In the genomic region with DNA sequence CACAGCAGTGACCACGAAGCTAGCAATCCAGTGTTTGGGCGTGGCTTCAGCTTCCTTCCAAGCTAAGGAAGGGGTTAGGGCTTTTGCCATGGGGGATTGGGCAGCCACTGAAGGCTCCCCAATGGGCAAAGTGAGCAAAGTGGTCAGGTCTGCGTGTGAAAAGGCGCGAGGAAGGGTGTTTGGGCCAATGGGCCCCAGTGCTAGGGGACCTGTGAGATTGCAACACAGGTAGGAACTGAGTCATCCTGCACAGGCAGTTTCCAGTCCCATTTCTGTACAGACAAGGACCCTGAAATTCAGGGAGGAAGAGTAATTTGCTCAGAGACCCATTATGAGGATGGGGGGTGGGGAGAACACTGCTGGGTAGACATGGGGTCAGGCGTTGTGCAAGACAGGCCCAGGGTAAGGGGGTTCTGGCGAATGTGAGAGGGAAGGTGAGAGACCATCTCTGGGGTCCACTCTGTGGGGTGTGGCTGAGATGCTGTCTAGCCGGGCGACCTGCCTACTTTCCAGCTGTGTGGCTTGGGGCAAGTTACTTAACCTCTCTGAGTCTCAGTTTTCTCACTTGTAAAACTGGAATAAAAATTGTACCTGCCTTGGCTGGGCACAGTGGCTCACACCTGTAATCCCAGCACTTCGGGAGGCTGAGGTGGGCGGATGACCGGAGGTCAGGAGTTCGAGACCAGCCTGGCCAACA, we compare ENCODE assay signal across 18 cellular contexts. TPM values are rescaled to one million over a fixed set of nuclear protein-coding genes. Genes with fewer than 3 reads are reported as not detected.
DNase-seq lines count a peak whose midpoint lies in the region; ATAC-seq and TF ChIP-seq lines count a peak whose summit lies in the region.
"Had no signal": no experiment of that assay in that cellular context is flagged by ENCODE, and none has a peak within 500 bp of the region (broad histone marks: within the 10 kb centered on the region; RNA-seq: fewer than 3 reads in every experiment).

No MANE protein-coding gene starts in this region.

- no peak for TF ChIP-seq POLR2A in NB4 (IDR thresholded peaks at IDR 0.05; ENCODE audit: extremely low read depth, insufficient read length)

- no peaks in the 10 kb centered on the region for H3K36me3 Mint-ChIP-seq in activated naive CD4-positive, alpha-beta T cell treated with anti-CD3 and anti-CD28 coated beads, Interleukin-2, amount 50 U/mL, for 72 hours
- H3K36me3 Mint-ChIP-seq in stimulated activated effector memory CD8-positive, alpha-beta T cell treated with anti-CD3 and anti-CD28 coated beads, Interleukin-12 subunit alpha, Interleukin-12 subunit beta, amount 100 ng/mL, for 72 hours = peaks cover 89% of the 10 kb centered on the region
- peaks cover 0 to 10% (median 5%) of the 10 kb centered on the region in 5 donors for H3K36me3 Mint-ChIP-seq in naive thymus-derived CD4-positive, alpha-beta T cell

- H3K27ac ChIP-seq in naive thymus-derived CD4-positive, alpha-beta T cell (ENCODE audit: low read depth, low read length) = no peak overlapping the region
- H3K27ac ChIP-seq: heart left ventricle, KMS-11 had no signal

- POLR2A ChIA-PET in naive thymus-derived CD4-positive, alpha-beta T cell (lab: Charles Lee) = interaction anchor here (0.7 kb wide), 1 partner anchor 424 kb away, joined by 4 read pairs; no protein-coding TSS in a partner anchor

- H3K4me3 ChIP-seq in NB4 (ENCODE audit: low read depth, low read length) (no peak overlapping the region), choroid plexus epithelial cell (ENCODE audit: low read depth, low read length) (no peak overlapping the region)
- no peak overlapping the region for H3K4me3 ChIP-seq in naive thymus-derived CD4-positive, alpha-beta T cell (ENCODE audit: low read length)
- H3K4me3 ChIP-seq: heart left ventricle, stomach had no signal

- no peak for DNase-seq in activated naive CD4-positive, alpha-beta T cell treated with anti-CD3 and anti-CD28 coated beads, Interleukin-2, amount 50 U/mL, for 72 hours (ENCODE audit: low spot score in 2 of 2)
- DNase-seq in activated naive CD4-positive, alpha-beta T cell treated with anti-CD3 and anti-CD28 coated beads, Interleukin-2, amount 50 U/mL, for 16 hours = no peak
- peak; percentile 87 for DNase-seq in NB4 (ENCODE audit: low read depth)
- DNase-seq in choroid plexus epithelial cell (ENCODE audit: low read depth) = peak; percentile 12
- DNase-seq in stimulated activated effector memory CD8-positive, alpha-beta T cell treated with anti-CD3 and anti-CD28 coated beads, Interleukin-12 subunit alpha, Interleukin-12 subunit beta, amount 100 ng/mL, for 72 hours (ENCODE audit: low spot score in 2 of 2) = no peak
- no peak for DNase-seq in activated effector memory CD4-positive, alpha-beta T cell treated with Interleukin-2 at 50 U/mL for 16 hours
- no peak for DNase-seq in naive thymus-derived CD4-positive, alpha-beta T cell
- DNase-seq: activated CD8-positive, alpha-beta T cell treated with anti-CD3 and anti-CD28 coated beads, Interleukin-2, amount 10 ng/mL, durations not matched to agents 7 days and 5 days; EL; heart left ventricle; NCI-H1436 treated with DMSO at 0.1 percent for 48 hours; occipital lobe; stomach had no signal

- peak overlapping the region; percentile 23 to 41 for H3K27ac Mint-ChIP-seq in activated naive CD4-positive, alpha-beta T cell treated with anti-CD3 and anti-CD28 coated beads, Interleukin-2, amount 50 U/mL, for 72 hours
- H3K27ac Mint-ChIP-seq in stimulated activated effector memory CD8-positive, alpha-beta T cell treated with anti-CD3 and anti-CD28 coated beads, Interleukin-12 subunit alpha, Interleukin-12 subunit beta, amount 100 ng/mL, for 72 hours = peak overlapping the region; percentile 70
- peak overlapping the region in 2 of 9 donors; percentile 7 to 59 for H3K27ac Mint-ChIP-seq in naive thymus-derived CD4-positive, alpha-beta T cell
- H3K27ac Mint-ChIP-seq: activated CD8-positive, alpha-beta T cell treated with anti-CD3 and anti-CD28 coated beads, Interleukin-2, amount 10 ng/mL, durations not matched to agents 7 days and 5 days; activated T-helper 2 cell treated with anti-CD3 and anti-CD28 coated beads, Interferon-gamma antibody, Interleukin-2, Interleukin-4, amounts not matched to agents 10 μg/mL and 5 μg/mL and 100 μg/mL, durations not matched to agents 14 hours and 24 hours and 36 hours; dendritic cell treated with granulocyte-macrophage colony-stimulating factor and Interleukin-4, amounts not matched to agents 40 ng/mL and 50 ng/mL, for 4 days had no signal

- CTCF ChIA-PET in naive thymus-derived CD4-positive, alpha-beta T cell (lab: Charles Lee) = no interaction called here

- H3K36me3 ChIP-seq in naive thymus-derived CD4-positive, alpha-beta T cell (ENCODE audit: control insufficient read depth in 2 of 3, insufficient read depth in 3 of 3, low read length in 3 of 3) = peaks cover 0 to 55% (median 8%) of the 10 kb centered on the region in 3 experiments

- no peaks in the 10 kb centered on the region for H3K27me3 ChIP-seq in naive thymus-derived CD4-positive, alpha-beta T cell (ENCODE audit: control insufficient read depth in 2 of 2, insufficient read depth in 2 of 2, low read length in 2 of 2)
- H3K27me3 ChIP-seq: heart left ventricle, stomach had no signal

- peaks cover under 1 to 3% of the 10 kb centered on the region in 2 donors for H3K4me1 ChIP-seq in naive thymus-derived CD4-positive, alpha-beta T cell (ENCODE audit: control insufficient read depth in 2 of 2, insufficient read depth in 2 of 2, low read length in 2 of 2)

- intact Hi-C loops in naive thymus-derived CD4-positive, alpha-beta T cell (cut with micrococcal nuclease) = no loop called here

- no peaks in the 10 kb centered on the region for H3K9me3 ChIP-seq in naive thymus-derived CD4-positive, alpha-beta T cell (ENCODE audit: control insufficient read depth in 2 of 3, low read length in 3 of 3)
- H3K9me3 ChIP-seq: heart left ventricle, stomach had no signal

- no peaks in the 10 kb centered on the region for H3K9me3 Mint-ChIP-seq in activated naive CD4-positive, alpha-beta T cell treated with anti-CD3 and anti-CD28 coated beads, Interleukin-2, amount 50 U/mL, for 72 hours
- no peaks in the 10 kb centered on the region for H3K9me3 Mint-ChIP-seq in stimulated activated effector memory CD8-positive, alpha-beta T cell treated with anti-CD3 and anti-CD28 coated beads, Interleukin-12 subunit alpha, Interleukin-12 subunit beta, amount 100 ng/mL, for 72 hours
- H3K9me3 Mint-ChIP-seq in naive thymus-derived CD4-positive, alpha-beta T cell = no peaks in the 10 kb centered on the region
- H3K9me3 Mint-ChIP-seq: activated T-helper 2 cell treated with anti-CD3 and anti-CD28 coated beads, Interferon-gamma antibody, Interleukin-2, Interleukin-4, amounts not matched to agents 10 μg/mL and 5 μg/mL and 100 μg/mL, durations not matched to agents 14 hours and 24 hours and 36 hours; dendritic cell treated with granulocyte-macrophage colony-stimulating factor and Interleukin-4, amounts not matched to agents 40 ng/mL and 50 ng/mL, for 4 days had no signal

- peaks cover 14% of the 10 kb centered on the region for H3K4me1 Mint-ChIP-seq in stimulated activated effector memory CD8-positive, alpha-beta T cell treated with anti-CD3 and anti-CD28 coated beads, Interleukin-12 subunit alpha, Interleukin-12 subunit beta, amount 100 ng/mL, for 72 hours
- H3K4me1 Mint-ChIP-seq in naive thymus-derived CD4-positive, alpha-beta T cell = peaks cover 4 to 12% (median 5%) of the 10 kb centered on the region in 7 donors

- TF ChIP-seq CTCF in NB4 (IDR thresholded peaks at IDR 0.05; ENCODE audit: low read depth, low read length) (no peak), choroid plexus epithelial cell (conservative IDR thresholded peaks at IDR 0.05; ENCODE audit: low read depth, low read length) (no peak)

- H3K4me3 Mint-ChIP-seq in stimulated activated effector memory CD8-positive, alpha-beta T cell treated with anti-CD3 and anti-CD28 coated beads, Interleukin-12 subunit alpha, Interleukin-12 subunit beta, amount 100 ng/mL, for 72 hours = no peak overlapping the region
- H3K4me3 Mint-ChIP-seq in naive thymus-derived CD4-positive, alpha-beta T cell = no peak overlapping the region
- H3K4me3 Mint-ChIP-seq: activated CD8-positive, alpha-beta T cell treated with anti-CD3 and anti-CD28 coated beads, Interleukin-2, amount 10 ng/mL, durations not matched to agents 7 days and 5 days; dendritic cell treated with granulocyte-macrophage colony-stimulating factor and Interleukin-4, amounts not matched to agents 40 ng/mL and 50 ng/mL, for 4 days had no signal

- H3K27me3 Mint-ChIP-seq in naive thymus-derived CD4-positive, alpha-beta T cell = no peaks in the 10 kb centered on the region
- H3K27me3 Mint-ChIP-seq: dendritic cell treated with granulocyte-macrophage colony-stimulating factor and Interleukin-4, amounts not matched to agents 40 ng/mL and 50 ng/mL, for 4 days had no signal

- no peak for ATAC-seq in activated naive CD4-positive, alpha-beta T cell treated with anti-CD3 and anti-CD28 coated beads, Interleukin-2, amount 50 U/mL, for 72 hours
- no peak for ATAC-seq in stimulated activated effector memory CD8-positive, alpha-beta T cell treated with anti-CD3 and anti-CD28 coated beads, Interleukin-12 subunit alpha, Interleukin-12 subunit beta, amount 100 ng/mL, for 72 hours
- ATAC-seq in naive thymus-derived CD4-positive, alpha-beta T cell = no peak
- no peak for ATAC-seq in GM19452 (IDR thresholded peaks at IDR 0.05; ENCODE audit: unreplicated experiment)
- ATAC-seq: activated CD8-positive, alpha-beta T cell treated with anti-CD3 and anti-CD28 coated beads, Interleukin-2, amount 10 ng/mL, durations not matched to agents 7 days and 5 days; heart left ventricle; right cardiac atrium had no signal

RNA-seq across cellular contexts. Expression of a gene that starts 7.3 kb away (rescaled TPM):
- 100 to 1,000 TPM in 1 of 2 donors, 10 to 100 TPM in 1; 75.0 to 103 TPM for total RNA-seq in activated naive CD4-positive, alpha-beta T cell treated with anti-CD3 and anti-CD28 coated beads, Interleukin-2, amount 50 U/mL, for 72 hours
- total RNA-seq in naive thymus-derived CD4-positive, alpha-beta T cell = 100 to 1,000 TPM in 3 of 5 experiments, 10 to 100 TPM in 2; 73.4 to 182 (median 116) TPM
- polyA plus RNA-seq in naive thymus-derived CD4-positive, alpha-beta T cell = 10 to 100 TPM; 12.8 to 35.1 TPM

RNA-seq across cellular contexts. Expression of a gene that starts 11.6 kb away (rescaled TPM):
- total RNA-seq in activated naive CD4-positive, alpha-beta T cell treated with anti-CD3 and anti-CD28 coated beads, Interleukin-2, amount 50 U/mL, for 72 hours = 10 to 100 TPM; 23.2 to 23.8 TPM
- 10 to 100 TPM; 14.2 to 35.7 (median 27.9) TPM for total RNA-seq in naive thymus-derived CD4-positive, alpha-beta T cell
- polyA plus RNA-seq in naive thymus-derived CD4-positive, alpha-beta T cell = 1 to 10 TPM; 4.6 to 7.7 TPM

RNA-seq across cellular contexts. Expression of a gene that starts 29.4 kb away (rescaled TPM):
- total RNA-seq in activated naive CD4-positive, alpha-beta T cell treated with anti-CD3 and anti-CD28 coated beads, Interleukin-2, amount 50 U/mL, for 72 hours = 100 to 1,000 TPM; 131 to 152 TPM
- total RNA-seq in naive thymus-derived CD4-positive, alpha-beta T cell = 10 to 100 TPM; 41.4 to 99.2 (median 55.2) TPM
- polyA plus RNA-seq in naive thymus-derived CD4-positive, alpha-beta T cell = 100 to 1,000 TPM; 184 to 195 TPM

RNA-seq across cellular contexts. Expression of a gene that starts 30.0 kb away (rescaled TPM):
- 100 to 1,000 TPM; 198 to 213 TPM for total RNA-seq in activated naive CD4-positive, alpha-beta T cell treated with anti-CD3 and anti-CD28 coated beads, Interleukin-2, amount 50 U/mL, for 72 hours
- total RNA-seq in naive thymus-derived CD4-positive, alpha-beta T cell = 100 to 1,000 TPM in 4 of 5 experiments, 10 to 100 TPM in 1; 90.9 to 208 (median 152) TPM
- polyA plus RNA-seq in naive thymus-derived CD4-positive, alpha-beta T cell = 100 to 1,000 TPM; 527 to 613 TPM

RNA-seq across cellular contexts. Expression of a gene that starts 42.0 kb away (rescaled TPM):
- total RNA-seq in activated naive CD4-positive, alpha-beta T cell treated with anti-CD3 and anti-CD28 coated beads, Interleukin-2, amount 50 U/mL, for 72 hours = 10 to 100 TPM; 33.6 to 48.1 TPM
- total RNA-seq in naive thymus-derived CD4-positive, alpha-beta T cell = 10 to 100 TPM; 23.7 to 42.0 (median 27.9) TPM
- polyA plus RNA-seq in naive thymus-derived CD4-positive, alpha-beta T cell = 10 to 100 TPM in 1 of 2 donors, 1 to 10 TPM in 1; 5.3 to 12.9 TPM

Comparison
In these comparisons a context has a peak if more than half of its experiments do, and no peak if none do; other contexts are left out.
1. DNase-seq: peak in NB4 (single experiment) and choroid plexus epithelial cell (single experiment); none in activated naive CD4-positive, alpha-beta T cell treated with anti-CD3 and anti-CD28 coated beads, Interleukin-2, amount 50 U/mL, for 72 hours (0 of 2), activated naive CD4-positive, alpha-beta T cell treated with anti-CD3 and anti-CD28 coated beads, Interleukin-2, amount 50 U/mL, for 16 hours (single experiment), stimulated activated effector memory CD8-positive, alpha-beta T cell treated with anti-CD3 and anti-CD28 coated beads, Interleukin-12 subunit alpha, Interleukin-12 subunit beta, amount 100 ng/mL, for 72 hours (0 of 2), activated effector memory CD4-positive, alpha-beta T cell treated with Interleukin-2 at 50 U/mL for 16 hours (single experiment) and naive thymus-derived CD4-positive, alpha-beta T cell (0 of 9).